29 cellular contexts compared by ENCODE assay signal in genomic region chr4:19512086-19512485, GRCh38.
"Had no signal": no experiment of that assay in that cellular context is flagged by ENCODE, and none has a peak within 500 bp of the region (broad histone marks: within the 10 kb centered on the region; RNA-seq: fewer than 3 reads in every experiment).

No MANE protein-coding gene starts in this region.

- H3K27me3 ChIP-seq: brain microvascular endothelial cell, esophagus muscularis mucosa, foreskin keratinocyte, gastrocnemius medialis, heart left ventricle had no signal

- H3K4me3 Mint-ChIP-seq: activated CD8-positive, alpha-beta T cell treated with anti-CD3 and anti-CD28 coated beads for 36 hours; activated naive CD8-positive, alpha-beta T cell; activated T-cell treated with anti-CD3 and anti-CD28 coated beads, Interleukin-2, amount 50 U/mL, for 4 hours; activated T-helper 17 cell treated with anti-CD3 and anti-CD28 coated beads, Interleukin-2, amount 50 U/mL, for 72 hours; central memory CD8-positive, alpha-beta T cell; dendritic cell treated with granulocyte-macrophage colony-stimulating factor and Interleukin-4, amounts not matched to agents 40 ng/mL and 50 ng/mL, for 4 days; effector memory CD8-positive, alpha-beta T cell; WTC11 had no signal

- H3K9me3 ChIP-seq: esophagus muscularis mucosa, gastrocnemius medialis, heart left ventricle had no signal

- H3K36me3 Mint-ChIP-seq: activated naive CD8-positive, alpha-beta T cell; WTC11 had no signal

- H3K4me3 ChIP-seq: coronary artery, esophagus muscularis mucosa, gastrocnemius medialis, heart left ventricle had no signal

- H3K27me3 Mint-ChIP-seq: activated CD8-positive, alpha-beta T cell treated with anti-CD3 and anti-CD28 coated beads for 36 hours; activated naive CD8-positive, alpha-beta T cell; activated T-helper 17 cell treated with anti-CD3 and anti-CD28 coated beads, Interleukin-2, amount 50 U/mL, for 72 hours; central memory CD8-positive, alpha-beta T cell; dendritic cell treated with granulocyte-macrophage colony-stimulating factor and Interleukin-4, amounts not matched to agents 40 ng/mL and 50 ng/mL, for 4 days; effector memory CD8-positive, alpha-beta T cell had no signal

- H3K27ac Mint-ChIP-seq: activated CD8-positive, alpha-beta T cell treated with anti-CD3 and anti-CD28 coated beads for 36 hours; activated naive CD8-positive, alpha-beta T cell; activated T-helper 17 cell treated with anti-CD3 and anti-CD28 coated beads, Interleukin-2, amount 50 U/mL, for 72 hours; dendritic cell treated with granulocyte-macrophage colony-stimulating factor and Interleukin-4, amounts not matched to agents 40 ng/mL and 50 ng/mL, for 4 days; effector memory CD8-positive, alpha-beta T cell; WTC11 had no signal

- H3K27ac ChIP-seq: brain microvascular endothelial cell, coronary artery, esophagus muscularis mucosa, foreskin keratinocyte, gastrocnemius medialis, heart left ventricle, VCaP had no signal

- DNase-seq: activated CD4-positive, alpha-beta T cell treated with anti-CD3 and anti-CD28 coated beads for 48 hours; activated CD4-positive, alpha-beta T cell treated with anti-CD3 and anti-CD28 coated beads, Interleukin-2, amount 50 U/mL, for 1 hour; activated CD4-positive, alpha-beta T cell treated with anti-CD3 and anti-CD28 coated beads, Interleukin-2, amount 50 U/mL, for 48 hours; activated CD8-positive, alpha-beta memory T cell treated with anti-CD3 and anti-CD28 coated beads for 24 hours; activated CD8-positive, alpha-beta T cell treated with anti-CD3 and anti-CD28 coated beads for 36 hours; activated effector memory CD4-positive, alpha-beta T cell treated with Interleukin-2 at 50 U/mL for 16 hours; activated gamma-delta T cell treated with Interleukin-2 at 50 U/mL for 16 hours; activated naive CD4-positive, alpha-beta T cell treated with anti-CD3 and anti-CD28 coated beads, Interleukin-2, amount 50 U/mL, for 16 hours; activated naive CD4-positive, alpha-beta T cell treated with Interleukin-2 at 50 U/mL for 16 hours; activated T-cell treated with anti-CD3 and anti-CD28 coated beads, Interleukin-2, amount 50 U/mL, for 4 hours; amniotic stem cell; anterior cingulate cortex; brain microvascular endothelial cell; effector CD4-positive, alpha-beta T cell; effector memory CD8-positive, alpha-beta T cell; erythroblast; foreskin keratinocyte; gastrocnemius medialis; glutamatergic neuron; heart left ventricle; T-helper 2 cell had no signal

- H3K4me1 ChIP-seq: esophagus muscularis mucosa, foreskin keratinocyte, gastrocnemius medialis, heart left ventricle had no signal

- H3K4me1 Mint-ChIP-seq: activated T-helper 17 cell treated with anti-CD3 and anti-CD28 coated beads, Interleukin-2, amount 50 U/mL, for 72 hours; central memory CD8-positive, alpha-beta T cell had no signal

- H3K36me3 ChIP-seq: brain microvascular endothelial cell, esophagus muscularis mucosa, gastrocnemius medialis, heart left ventricle had no signal
